Comparison of ENCODE assay signal across 7 cellular contexts in genomic region chr19:57253767-57254166, GRCh38. TPM values are rescaled to one million over a fixed set of nuclear protein-coding genes. Genes with fewer than 3 reads are reported as not detected.
DNase-seq lines count a peak whose midpoint lies in the region; ATAC-seq, FAIRE-seq and TF ChIP-seq lines count a peak whose summit lies in the region.
"Not testable (repeated sequence)": the region's sequence is repeated elsewhere in the genome, so short reads cannot be mapped to it uniquely, and the experiment has no call there.

No MANE protein-coding gene starts in this region.

- 87% methylated on average over 11 of the region's 11 CpGs for WGBS in K562 (ENCODE audit: insufficient coverage, low coverage, missing lambda C conversion rate)

- H3K27ac Mint-ChIP-seq in activated T-helper 17 cell treated with anti-CD3 and anti-CD28 coated beads, Interleukin-2, amount 50 U/mL, for 72 hours, result not testable (repeated sequence)

- H3K9me1 ChIP-seq in K562 (ENCODE audit: control insufficient read depth, insufficient read depth, low read length), result not testable (repeated sequence)

- H3K4me3 Mint-ChIP-seq in activated T-helper 17 cell treated with anti-CD3 and anti-CD28 coated beads, Interleukin-2, amount 50 U/mL, for 72 hours, result not testable (repeated sequence)

- not testable (repeated sequence) for H3K4me2 ChIP-seq in K562 (ENCODE audit: insufficient read depth, low read length)

- H3K27me3 ChIP-seq in MG63; K562 (ENCODE audit: control insufficient read depth in 2 of 2, insufficient read depth in 2 of 2, low read length in 2 of 2): not testable (repeated sequence)

- H3K27ac ChIP-seq in K562 (ENCODE audit: extremely low read depth, low read depth, low read length), result not testable (repeated sequence)

- in situ Hi-C loops in K562 (cut with MboI), result not testable (repeated sequence)

- peaks cover 67% of the 10 kb centered on the region for H3K36me3 ChIP-seq in MG63
- peaks cover 42% of the 10 kb centered on the region; the same call in 2 of the 3 replicates for H3K36me3 ChIP-seq in K562 (ENCODE audit: control insufficient read depth, insufficient read depth, low read length)

- not testable (repeated sequence) for TF ChIP-seq EP300 in K562 (IDR thresholded peaks at IDR 0.05; ENCODE audit: low read length)

- H2AFZ ChIP-seq in K562 (ENCODE audit: low read depth, low read length), result not testable (repeated sequence)

- H3K36me3 Mint-ChIP-seq in activated T-helper 17 cell treated with anti-CD3 and anti-CD28 coated beads, Interleukin-2, amount 50 U/mL, for 72 hours (ENCODE audit: low read depth), result peaks cover 94% of the 10 kb centered on the region

- peak; percentile 98 for ATAC-seq in activated T-helper 17 cell treated with anti-CD3 and anti-CD28 coated beads, Interleukin-2, amount 50 U/mL, for 72 hours (replicated peaks)
- not testable (repeated sequence) for ATAC-seq in K562

- TF ChIP-seq RAD21 in K562 (CRISPR knock-in tag; conservative IDR thresholded peaks at IDR 0.05 in 1 of 2, IDR thresholded peaks at IDR 0.05 in 1 of 2), result not testable (repeated sequence)

- POLR2A ChIA-PET in K562 (lab: Yijun Ruan, JAX), result not testable (repeated sequence)

- intact Hi-C loops in K562 (cut with micrococcal nuclease), result not testable (repeated sequence)

- TF ChIP-seq CTCF in K562 (IDR thresholded peaks at IDR 0.05 in 2 of 3, conservative IDR thresholded peaks at IDR 0.05 in 1 of 3; ENCODE audit: insufficient read depth in 2 of 3, low read depth in 1 of 3, low read length in 3 of 3), result not testable (repeated sequence)

- H4K20me1 ChIP-seq in K562 (replicated peaks; ENCODE audit: control insufficient read depth, insufficient read depth, low read length), result not testable (repeated sequence)

- TF ChIP-seq POLR2A in K562 (conservative IDR thresholded peaks at IDR 0.05), result not testable (repeated sequence)

- not testable (repeated sequence) for H3K4me1 ChIP-seq in K562 (replicated peaks in 1 of 2; ENCODE audit: control insufficient read depth in 2 of 2, insufficient read depth in 2 of 2, low read length in 2 of 2)

- not testable (repeated sequence) for BruUV-seq in K562 (replicated peaks; lab: Mats Ljungman, UMichigan)

- not testable (repeated sequence) for H3K4me3 ChIP-seq in MG63, K562

- H3K9me3 Mint-ChIP-seq in activated T-helper 17 cell treated with anti-CD3 and anti-CD28 coated beads, Interleukin-2, amount 50 U/mL, for 72 hours, result not testable (repeated sequence)

- H3K79me2 ChIP-seq in K562 (ENCODE audit: control insufficient read depth, insufficient read depth, low read length), result not testable (repeated sequence)

- DNase-seq in EL, result peak; percentile 45
- DNase-seq in MG63, result peak; percentile 18
- peak; percentile 21 for DNase-seq in activated CD4-positive, alpha-beta T cell treated with anti-CD3 and anti-CD28 coated beads for 48 hours
- not testable (repeated sequence) for DNase-seq in K562 (ENCODE audit: extremely low read depth in 1 of 4, low spot score in 3 of 4)
- DNase-seq in iris pigment epithelial cell (ENCODE audit: low read depth), result peak; percentile 19
- DNase-seq in stimulated activated CD8-positive, alpha-beta memory T cell treated with anti-CD3 and anti-CD28 coated beads, Interleukin-4, amount 100 ng/mL, for 48 hours, result peak; percentile 31

- not testable (repeated sequence) for H3K27me3 Mint-ChIP-seq in activated T-helper 17 cell treated with anti-CD3 and anti-CD28 coated beads, Interleukin-2, amount 50 U/mL, for 72 hours

- not testable (repeated sequence) for H3K9me3 ChIP-seq in MG63; K562 (replicated peaks; ENCODE audit: control insufficient read depth, insufficient read depth, low read depth, low read length)

- peak; percentile 61 for FAIRE-seq in K562 (lab: Jason Lieb, UNC)

- H3K4me1 Mint-ChIP-seq in activated T-helper 17 cell treated with anti-CD3 and anti-CD28 coated beads, Interleukin-2, amount 50 U/mL, for 72 hours, result not testable (repeated sequence)

- CTCF ChIA-PET in K562 (lab: Yijun Ruan, JAX; ENCODE audit: low intra/inter-chr PET ratio), result not testable (repeated sequence)

- not testable (repeated sequence) for H3K9ac ChIP-seq in K562 (ENCODE audit: insufficient read depth in 1 of 2, low read depth in 2 of 2, low read length in 2 of 2)

TF ChIP-seq in K562, 482 proteins besides CTCF, POLR2A, EP300 and RAD21:
- TF ChIP-seq L3MBTL2 (IDR thresholded peaks at IDR 0.05), result 0 out of 2 replicates have a peak, but pooled peaks have one; percentile 13
TF ChIP-seq in K562: peak in this region for 1; not testable (repeated sequence) for 481.

RNA-seq across cellular contexts. Expression of gene ZNF805, which starts 13.3 kb away (rescaled TPM):
- 7.7 and 12.7 TPM in 2 replicates for total RNA-seq in MG63 (2014; rRNA removed; shearing (Covaris generic); ENCODE audit: low replicate concordance)
- total RNA-seq in activated T-helper 17 cell treated with anti-CD3 and anti-CD28 coated beads, Interleukin-2, amount 50 U/mL, for 72 hours, result 10 to 100 TPM in 1 of 2 donors, 1 to 10 TPM in 1; 9.1 to 16.7 TPM
- 23.2 and 27.8 TPM in 2 replicates for total RNA-seq in K562 (2011; cell fraction: chromatin; rRNA removed; ENCODE audit: low replicate concordance)
- 18.3 and 19.7 TPM in 2 replicates for total RNA-seq in K562 (2011; cell fraction: nucleolus; rRNA removed)
- 14.2 and 19.4 TPM in 2 replicates for total RNA-seq in K562 (2011; cell fraction: nucleoplasm; rRNA removed)
- total RNA-seq in K562 (2014; rRNA removed), result 4.1 and 4.7 TPM in 2 replicates
- 6.7 TPM in 2 replicates for total RNA-seq in K562 (2014; rRNA removed; fragmentation: Illumina TruSeq; extraction: Trizol)
- 4.5 and 4.9 TPM in 2 replicates for total RNA-seq in K562 (2015; rRNA removed; fragmentation: Illumina TruSeq; extraction: Trizol)
- total RNA-seq in K562 (2021), result 4.7 and 5.1 TPM in 2 replicates
- 3.9 and 6.2 TPM in 2 replicates for polyA plus RNA-seq in K562 (2011; rRNA removed)
- 1.6 and 2.5 TPM in 2 replicates for polyA plus RNA-seq in K562 (2011; cell fraction: cytosol; rRNA removed)
- 3.5 and 3.8 TPM in 2 replicates for polyA plus RNA-seq in K562 (2011; cell fraction: nucleus; rRNA removed)
- polyA plus RNA-seq in K562 (2012), result 1.1 TPM in 2 replicates
- polyA plus RNA-seq in K562 (2014; fragmentation: Illumina TruSeq; extraction: Trizol), result 1.5 and 1.7 TPM in 2 replicates
- under 1 TPM; 0.32 to 0.77 TPM for polyA plus RNA-seq in K562 (2014; fragmentation: Nextera tagmentation; extraction: Ambion mirVana)
- polyA plus RNA-seq in K562 (2014; rRNA removed), result 0.74 and 1.4 TPM in 2 replicates
- polyA minus RNA-seq in K562 (2011; rRNA and poly(A)+ RNA removed), result 25.7 and 28.7 TPM in 2 replicates
- 12.0 and 13.1 TPM in 2 replicates for polyA minus RNA-seq in K562 (2011; cell fraction: cytosol; rRNA and poly(A)+ RNA removed)
- 7.3 and 15.2 TPM in 2 replicates for polyA minus RNA-seq in K562 (2011; cell fraction: nucleus; rRNA and poly(A)+ RNA removed)

RNA-seq across cellular contexts. Expression of gene AURKC, which starts 22.9 kb away (rescaled TPM):
- total RNA-seq in MG63 (2014; rRNA removed; shearing (Covaris generic); ENCODE audit: low replicate concordance), result 0.39 and 0.46 TPM in 2 replicates
- 1 to 10 TPM; 2.1 to 3.5 TPM for total RNA-seq in activated T-helper 17 cell treated with anti-CD3 and anti-CD28 coated beads, Interleukin-2, amount 50 U/mL, for 72 hours
- total RNA-seq in K562 (2011; cell fraction: chromatin; rRNA removed; ENCODE audit: low replicate concordance), result 3.1 and 5.3 TPM in 2 replicates
- total RNA-seq in K562 (2011; cell fraction: nucleolus; rRNA removed), result 2.0 and 2.5 TPM in 2 replicates
- 2.4 and 2.9 TPM in 2 replicates for total RNA-seq in K562 (2011; cell fraction: nucleoplasm; rRNA removed)
- total RNA-seq in K562 (2014; rRNA removed), result 4.7 and 6.0 TPM in 2 replicates
- 3.3 and 3.7 TPM in 2 replicates for total RNA-seq in K562 (2014; rRNA removed; fragmentation: Illumina TruSeq; extraction: Trizol)
- total RNA-seq in K562 (2015; rRNA removed; fragmentation: Illumina TruSeq; extraction: Trizol), result 4.2 and 4.8 TPM in 2 replicates
- 7.0 and 7.6 TPM in 2 replicates for total RNA-seq in K562 (2021)
- polyA plus RNA-seq in K562 (2011; rRNA removed), result 1.3 and 2.8 TPM in 2 replicates
- polyA plus RNA-seq in K562 (2011; cell fraction: cytosol; rRNA removed), result 1.1 and 2.8 TPM in 2 replicates
- polyA plus RNA-seq in K562 (2011; cell fraction: nucleus; rRNA removed), result 1.1 and 3.2 TPM in 2 replicates
- polyA plus RNA-seq in K562 (2012), result 6.6 and 10.5 TPM in 2 replicates
- polyA plus RNA-seq in K562 (2014; fragmentation: Illumina TruSeq; extraction: Trizol), result 6.8 and 7.1 TPM in 2 replicates
- polyA plus RNA-seq in K562 (2014; fragmentation: Nextera tagmentation; extraction: Ambion mirVana), result 1 to 10 TPM; 6.0 to 9.0 TPM
- polyA plus RNA-seq in K562 (2014; rRNA removed), result 7.3 and 8.7 TPM in 2 replicates
- 0.60 and 2.4 TPM in 2 replicates for polyA minus RNA-seq in K562 (2011; rRNA and poly(A)+ RNA removed)
- 1.3 TPM in 1 of 2 replicates, not detected in the other for polyA minus RNA-seq in K562 (2011; cell fraction: cytosol; rRNA and poly(A)+ RNA removed)
- 0.40 and 1.00 TPM in 2 replicates for polyA minus RNA-seq in K562 (2011; cell fraction: nucleus; rRNA and poly(A)+ RNA removed)

RNA-seq across cellular contexts. Expression of gene ZNF460, which starts 26.5 kb away (rescaled TPM):
- 24.9 and 37.9 TPM in 2 replicates for total RNA-seq in MG63 (2014; rRNA removed; shearing (Covaris generic); ENCODE audit: low replicate concordance)
- total RNA-seq in activated T-helper 17 cell treated with anti-CD3 and anti-CD28 coated beads, Interleukin-2, amount 50 U/mL, for 72 hours, result 100 to 1,000 TPM in 1 of 2 donors, 10 to 100 TPM in 1; 90.0 to 130 TPM
- 169 and 191 TPM in 2 replicates for total RNA-seq in K562 (2011; cell fraction: chromatin; rRNA removed; ENCODE audit: low replicate concordance)
- 131 and 161 TPM in 2 replicates for total RNA-seq in K562 (2011; cell fraction: nucleolus; rRNA removed)
- total RNA-seq in K562 (2011; cell fraction: nucleoplasm; rRNA removed), result 111 and 139 TPM in 2 replicates
- 18.5 and 22.1 TPM in 2 replicates for total RNA-seq in K562 (2014; rRNA removed)
- 36.2 and 36.7 TPM in 2 replicates for total RNA-seq in K562 (2014; rRNA removed; fragmentation: Illumina TruSeq; extraction: Trizol)
- 24.7 and 24.9 TPM in 2 replicates for total RNA-seq in K562 (2015; rRNA removed; fragmentation: Illumina TruSeq; extraction: Trizol)
- 28.0 and 29.6 TPM in 2 replicates for total RNA-seq in K562 (2021)
- polyA plus RNA-seq in K562 (2011; rRNA removed), result 16.6 and 23.6 TPM in 2 replicates
- polyA plus RNA-seq in K562 (2011; cell fraction: cytosol; rRNA removed), result 6.0 and 14.3 TPM in 2 replicates
- polyA plus RNA-seq in K562 (2011; cell fraction: nucleus; rRNA removed), result 17.9 and 23.9 TPM in 2 replicates
- 1.1 and 1.2 TPM in 2 replicates for polyA plus RNA-seq in K562 (2012)
- polyA plus RNA-seq in K562 (2014; fragmentation: Illumina TruSeq; extraction: Trizol), result 1.1 and 1.2 TPM in 2 replicates
- under 1 TPM; 0.45 to 0.87 TPM for polyA plus RNA-seq in K562 (2014; fragmentation: Nextera tagmentation; extraction: Ambion mirVana)
- polyA plus RNA-seq in K562 (2014; rRNA removed), result 5.6 and 7.1 TPM in 2 replicates
- polyA minus RNA-seq in K562 (2011; rRNA and poly(A)+ RNA removed), result 183 and 200 TPM in 2 replicates
- 67.0 and 68.1 TPM in 2 replicates for polyA minus RNA-seq in K562 (2011; cell fraction: cytosol; rRNA and poly(A)+ RNA removed)
- 54.9 and 131 TPM in 2 replicates for polyA minus RNA-seq in K562 (2011; cell fraction: nucleus; rRNA and poly(A)+ RNA removed)
